In the genomic region with DNA sequence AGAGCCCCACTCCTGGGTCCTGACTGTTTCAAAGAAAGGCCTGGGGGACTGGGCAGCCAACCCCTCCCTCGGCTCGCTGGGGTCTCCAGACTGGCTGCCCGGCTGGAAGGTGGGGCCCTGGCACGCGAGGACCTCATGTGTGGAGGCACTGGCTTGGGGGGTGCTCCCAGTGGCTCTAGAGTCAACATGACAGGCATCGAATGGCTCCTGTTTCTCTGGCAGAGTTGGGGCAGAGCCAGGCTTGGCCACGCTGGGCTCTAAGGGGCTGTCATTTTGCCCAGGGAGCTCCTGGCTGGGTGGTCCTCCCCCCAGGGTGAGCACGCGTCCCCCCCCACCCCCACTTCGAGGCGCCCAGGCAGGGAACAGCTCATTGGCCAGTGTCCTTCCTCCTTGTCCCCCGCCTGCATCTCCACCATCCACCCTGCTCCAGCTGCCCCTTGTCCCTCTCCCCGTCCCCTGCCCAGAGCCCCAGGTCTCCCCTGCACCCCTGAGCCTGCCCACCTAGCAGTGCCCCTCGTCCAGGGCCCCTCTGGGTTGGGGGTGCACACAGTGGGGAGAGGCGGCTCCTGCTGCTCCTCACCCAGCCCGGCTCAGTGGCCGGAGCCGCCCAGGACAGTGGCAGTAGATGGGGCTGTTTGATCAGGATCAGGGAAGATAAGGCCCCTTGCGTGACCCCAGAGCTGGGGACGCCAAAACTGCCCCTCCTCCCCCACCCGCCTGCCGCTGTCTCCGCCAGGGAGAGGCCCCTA, we compare ENCODE assay signal across 17 cellular contexts. TPM values are rescaled to one million over a fixed set of nuclear protein-coding genes. Genes with fewer than 3 reads are reported as not detected.
A peak's percentile ranks its signal among the peaks of the same experiment; 100 is the strongest.
DNase-seq lines count a peak whose midpoint lies in the region; ATAC-seq, FAIRE-seq and TF ChIP-seq lines count a peak whose summit lies in the region.
"Had no signal": no experiment of that assay in that cellular context is flagged by ENCODE, and none has a peak within 500 bp of the region (broad histone marks: within the 10 kb centered on the region; RNA-seq: fewer than 3 reads in every experiment).

No MANE protein-coding gene starts in this region.

- no peaks in the 10 kb centered on the region for H3K36me3 ChIP-seq in WERI-Rb-1

- peaks cover 5% of the 10 kb centered on the region for H3K27me3 ChIP-seq in WERI-Rb-1 (ENCODE audit: insufficient read depth, low read depth, severe bottlenecking)

- ATAC-seq in omental fat pad (ENCODE audit: low FRiP score) (peak; percentile 25), GM21515 (IDR thresholded peaks at IDR 0.05; ENCODE audit: unreplicated experiment) (no peak), GM21737 (IDR thresholded peaks at IDR 0.05; ENCODE audit: unreplicated experiment) (no peak)
- ATAC-seq: Right ventricle myocardium inferior had no signal

- DNase-seq in GM10266 (ENCODE audit: extremely low spot score) (peak; percentile 30), NB4 (ENCODE audit: low read depth) (peak; percentile 41), WERI-Rb-1 (peak; percentile 90), omental fat pad (ENCODE audit: low spot score) (no peak), HTR-8/SVneo (ENCODE audit: insufficient read length, low spot score) (no peak)
- DNase-seq: ACHN, DMS 273 treated with DMSO at 0.1 percent for 48 hours, DND-41, NCI-H1694 treated with DMSO at 0.1 percent for 48 hours, NCI-H226, NCI-H82 had no signal

- peaks cover 9% of the 10 kb centered on the region for H3K9me3 ChIP-seq in WERI-Rb-1 (ENCODE audit: severe bottlenecking)

- TF ChIP-seq CTCF in GM10266 (IDR thresholded peaks at IDR 0.05; ENCODE audit: control insufficient read depth, insufficient read depth, low read depth, missing control alignments) (no peak), NB4 (IDR thresholded peaks at IDR 0.05; ENCODE audit: low read depth, low read length) (no peak), WERI-Rb-1 (IDR thresholded peaks at IDR 0.05; ENCODE audit: low read depth, low read length) (peak; percentile 67), omental fat pad (IDR thresholded peaks at IDR 0.05) (no peak)

- no peak overlapping the region for H3K4me3 ChIP-seq in NB4 (ENCODE audit: low read depth, low read length)
- no peak overlapping the region for H3K4me3 ChIP-seq in WERI-Rb-1 (ENCODE audit: low read depth, low read length)

- no peak for TF ChIP-seq POLR2A in NB4 (IDR thresholded peaks at IDR 0.05; ENCODE audit: extremely low read depth, insufficient read length)

- no peak overlapping the region; the same call in 1 of the 2 replicates for H3K27ac ChIP-seq in WERI-Rb-1

- no peak for FAIRE-seq in HTR-8/SVneo (lab: Jason Lieb, UNC)
- FAIRE-seq: H54 had no signal

RNA-seq across cellular contexts. Expression of gene GCGR, which starts 2.7 kb away (rescaled TPM):
- not detected for total RNA-seq in omental fat pad
- total RNA-seq: Right ventricle myocardium inferior, SK-MEL-5 had no signal

RNA-seq across cellular contexts. Expression of gene MCRIP1, which starts 26.5 kb away (rescaled TPM):
- total RNA-seq in omental fat pad, result 10 to 100 TPM; 49.6 to 78.5 (median 57.2) TPM

RNA-seq across cellular contexts. Expression of gene PPP1R27, which starts 28.2 kb away (rescaled TPM):
- under 1 TPM in 1 of 4 donors, not detected in 3; 0.65 TPM for total RNA-seq in omental fat pad
- total RNA-seq: G401, Right ventricle myocardium inferior had no signal

RNA-seq across cellular contexts. Expression of gene P4HB, which starts 53.7 kb away (rescaled TPM):
- total RNA-seq in omental fat pad, result 100 to 1,000 TPM; 366 to 725 (median 608) TPM

Comparison
In these comparisons a context has a peak if more than half of its experiments do, and no peak if none do; other contexts are left out.
1. DNase-seq: peak in GM10266 (single experiment), NB4 (single experiment) and WERI-Rb-1 (single experiment); none in omental fat pad (single experiment) and HTR-8/SVneo (single experiment).